In the genomic region with DNA sequence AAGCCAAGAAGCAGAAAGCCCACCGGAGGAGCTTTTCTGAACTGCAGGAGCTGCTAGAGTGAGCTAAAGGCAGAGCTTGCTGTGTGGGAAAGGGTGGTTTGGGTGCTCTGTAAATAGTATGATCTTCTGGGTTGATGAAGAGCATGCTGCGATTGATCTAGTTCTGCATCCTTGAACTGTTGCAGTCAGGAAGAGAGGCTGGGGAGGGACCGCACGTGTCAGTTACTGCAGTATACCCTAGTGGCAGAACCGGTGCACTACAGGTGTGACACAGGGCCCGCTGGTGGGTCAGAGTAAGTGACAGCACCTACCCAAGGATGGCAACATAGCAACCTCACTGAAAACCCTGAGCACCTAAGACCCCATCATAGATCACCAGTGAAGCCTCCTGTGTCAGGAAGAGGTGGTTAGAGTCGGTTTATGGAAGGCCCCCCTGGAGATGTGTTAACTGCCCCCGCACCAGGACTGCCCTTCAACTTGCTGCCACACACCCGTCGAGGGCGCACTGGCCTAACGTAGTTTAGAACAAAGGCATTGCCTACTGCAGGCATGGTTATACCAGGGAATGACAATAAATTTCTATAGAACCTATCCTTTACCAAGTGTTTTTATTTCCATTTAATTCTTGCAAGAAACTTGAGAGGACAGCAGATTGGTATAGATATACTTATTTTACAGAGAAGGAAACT, we compare ENCODE assay signal across 9 cellular contexts.
DNase-seq lines count a peak whose midpoint lies in the region; ATAC-seq and TF ChIP-seq lines count a peak whose summit lies in the region.
"Had no signal": no experiment of that assay in that cellular context is flagged by ENCODE, and none has a peak within 500 bp of the region (broad histone marks: within the 10 kb centered on the region; RNA-seq: fewer than 3 reads in every experiment).

No MANE protein-coding gene starts in this region.

- peak; percentile 35 to 62 (median 47) for DNase-seq in CD4-positive, alpha-beta T cell
- DNase-seq in GM20000 (ENCODE audit: low spot score): peak; percentile 36
- DNase-seq in activated CD4-positive, alpha-beta memory T cell treated with anti-CD3 and anti-CD28 coated beads, Interleukin-2, amount 10 ng/mL, durations not matched to agents 7 days and 5 days: peak; percentile 55
- no peak for DNase-seq in fibroblast of villous mesenchyme (ENCODE audit: low read depth)
- peak in 2 of 3 donors; percentile 17 to 49 for DNase-seq in stimulated activated CD4-positive, alpha-beta T cell treated with anti-CD3 and anti-CD28 coated beads, TNF-alpha, amount 100 ng/mL, for 1 hour (ENCODE audit: low read depth in 3 of 3, low spot score in 1 of 3)
- DNase-seq in LoVo (ENCODE audit: low spot score): no peak

- TF ChIP-seq CTCF in CD4-positive, alpha-beta T cell (IDR thresholded peaks at IDR 0.05): peak; percentile 60
- TF ChIP-seq CTCF in GM20000 (IDR thresholded peaks at IDR 0.05; ENCODE audit: extremely low read depth, missing control alignments) (peak; percentile 54), Loucy (conservative IDR thresholded peaks at IDR 0.05; ENCODE audit: low read length) (peak; percentile 82), fibroblast of villous mesenchyme (IDR thresholded peaks at IDR 0.05; ENCODE audit: insufficient read depth, low read depth, low read length) (peak; percentile 43)

- no peaks in the 10 kb centered on the region for H3K9me2 ChIP-seq in Loucy (replicated peaks; ENCODE audit: low read depth, low read length)

- H2AFZ ChIP-seq in Loucy (ENCODE audit: low read length): peak overlapping the region; percentile 97

- H3K27ac Mint-ChIP-seq in CD4-positive, alpha-beta T cell: no peak overlapping the region
- no peak overlapping the region for H3K27ac Mint-ChIP-seq in activated CD4-positive, alpha-beta memory T cell treated with anti-CD3 and anti-CD28 coated beads, Interleukin-2, amount 10 ng/mL, durations not matched to agents 7 days and 5 days

- H3K4me1 ChIP-seq in Loucy (ENCODE audit: insufficient read depth, low read length, poor library complexity, severe bottlenecking): peaks cover 9% of the 10 kb centered on the region

- no peaks in the 10 kb centered on the region for H3K36me3 Mint-ChIP-seq in CD4-positive, alpha-beta T cell (ENCODE audit: low read depth)
- no peaks in the 10 kb centered on the region for H3K36me3 Mint-ChIP-seq in activated CD4-positive, alpha-beta memory T cell treated with anti-CD3 and anti-CD28 coated beads, Interleukin-2, amount 10 ng/mL, durations not matched to agents 7 days and 5 days (ENCODE audit: low read depth)

- no peak overlapping the region for H3K4me3 Mint-ChIP-seq in CD4-positive, alpha-beta T cell
- no peak overlapping the region for H3K4me3 Mint-ChIP-seq in activated CD4-positive, alpha-beta memory T cell treated with anti-CD3 and anti-CD28 coated beads, Interleukin-2, amount 10 ng/mL, durations not matched to agents 7 days and 5 days

- H3K9me3 Mint-ChIP-seq in CD4-positive, alpha-beta T cell: no peaks in the 10 kb centered on the region
- H3K9me3 Mint-ChIP-seq in activated CD4-positive, alpha-beta memory T cell treated with anti-CD3 and anti-CD28 coated beads, Interleukin-2, amount 10 ng/mL, durations not matched to agents 7 days and 5 days: no peaks in the 10 kb centered on the region

- ATAC-seq in CD4-positive, alpha-beta T cell (ENCODE audit: poor library complexity): peak; percentile 97
- ATAC-seq in GM19452 (IDR thresholded peaks at IDR 0.05; ENCODE audit: unreplicated experiment): no peak

- CTCF ChIA-PET in CD4-positive, alpha-beta T cell (lab: Charles Lee): interaction anchor here (1.1 to 1.6 kb wide), 4 partner anchors 20 to 192 kb away, joined by 3 to 8 read pairs (median 4); no protein-coding TSS in a partner anchor
- CTCF ChIA-PET in activated CD4-positive, alpha-beta memory T cell treated with anti-CD3 and anti-CD28 coated beads, Interleukin-2, amount 10 ng/mL, durations not matched to agents 7 days and 5 days (lab: Charles Lee): interaction anchor here (1.1 to 6.7 kb wide), 12 partner anchors 9 to 192 kb away, joined by 3 to 36 read pairs (median 6); no protein-coding TSS in a partner anchor

- H3K79me2 ChIP-seq in Loucy (ENCODE audit: insufficient read depth, low read length): no peaks in the 10 kb centered on the region

- H3K27me3 ChIP-seq in CD4-positive, alpha-beta T cell (ENCODE audit: control insufficient read depth, insufficient read depth, low read length): peaks cover 12% of the 10 kb centered on the region
- H3K27me3 ChIP-seq in Loucy (ENCODE audit: insufficient read depth, low read length, poor library complexity, severe bottlenecking): no peaks in the 10 kb centered on the region

- peaks cover 15% of the 10 kb centered on the region for H3K27me3 Mint-ChIP-seq in CD4-positive, alpha-beta T cell
- H3K27me3 Mint-ChIP-seq in activated CD4-positive, alpha-beta memory T cell treated with anti-CD3 and anti-CD28 coated beads, Interleukin-2, amount 10 ng/mL, durations not matched to agents 7 days and 5 days: peaks cover 20% of the 10 kb centered on the region

- no peak overlapping the region for H3K4me3 ChIP-seq in Loucy (ENCODE audit: low read length, poor library complexity, severe bottlenecking)
- H3K4me3 ChIP-seq in fibroblast of villous mesenchyme (ENCODE audit: low read depth, low read length): no peak overlapping the region
- H3K4me3 ChIP-seq: lung had no signal

- no peak overlapping the region for H3K9ac ChIP-seq in Loucy (ENCODE audit: low read depth, low read length, poor library complexity, severe bottlenecking)

- no peaks in the 10 kb centered on the region for H3K4me1 Mint-ChIP-seq in CD4-positive, alpha-beta T cell (ENCODE audit: low read depth)
- no peaks in the 10 kb centered on the region for H3K4me1 Mint-ChIP-seq in activated CD4-positive, alpha-beta memory T cell treated with anti-CD3 and anti-CD28 coated beads, Interleukin-2, amount 10 ng/mL, durations not matched to agents 7 days and 5 days

- intact Hi-C loops in CD4-positive, alpha-beta T cell (cut with DNase I, micrococcal nuclease): no loop called here

- no peaks in the 10 kb centered on the region for H3K36me3 ChIP-seq in Loucy (ENCODE audit: insufficient read depth, low read length)

- H3K4me2 ChIP-seq in Loucy (ENCODE audit: low read depth, low read length, poor library complexity, severe bottlenecking): peak overlapping the region; percentile 43

- POLR2A ChIA-PET in CD4-positive, alpha-beta T cell (lab: Charles Lee): no interaction called here
- POLR2A ChIA-PET in activated CD4-positive, alpha-beta memory T cell treated with anti-CD3 and anti-CD28 coated beads, Interleukin-2, amount 10 ng/mL, durations not matched to agents 7 days and 5 days (lab: Charles Lee): no interaction called here

- no peak overlapping the region for H3K27ac ChIP-seq in CD4-positive, alpha-beta T cell (ENCODE audit: low read depth, low read length)

- H4K20me1 ChIP-seq in Loucy (ENCODE audit: insufficient read depth, low read length, poor library complexity, severe bottlenecking): no peaks in the 10 kb centered on the region

- no peaks in the 10 kb centered on the region for H3K9me3 ChIP-seq in CD4-positive, alpha-beta T cell (ENCODE audit: control insufficient read depth, low read length)
- no peaks in the 10 kb centered on the region for H3K9me3 ChIP-seq in Loucy (ENCODE audit: insufficient read depth, low read depth, low read length)

- H3F3A ChIP-seq in Loucy (ENCODE audit: low read depth): no peaks in the 10 kb centered on the region

Comparison
In these comparisons a context has a peak if more than half of its experiments do, and no peak if none do; other contexts are left out.
1. DNase-seq: peak in CD4-positive, alpha-beta T cell (10 of 10), GM20000 (single experiment), activated CD4-positive, alpha-beta memory T cell treated with anti-CD3 and anti-CD28 coated beads, Interleukin-2, amount 10 ng/mL, durations not matched to agents 7 days and 5 days (single experiment) and stimulated activated CD4-positive, alpha-beta T cell treated with anti-CD3 and anti-CD28 coated beads, TNF-alpha, amount 100 ng/mL, for 1 hour (2 of 3); none in fibroblast of villous mesenchyme (single experiment) and LoVo (single experiment).
2. Peak in every context shown above with its lines, with median percentiles within 50 percentile points of each other: CTCF ChIP-seq.